13 cellular contexts compared by ENCODE assay signal in genomic region chr16:66266436-66267286, GRCh38.
A peak's percentile ranks its signal among the peaks of the same experiment; 100 is the strongest.
DNase-seq lines count a peak whose midpoint lies in the region; ATAC-seq and TF ChIP-seq lines count a peak whose summit lies in the region.
"Had no signal": no experiment of that assay in that cellular context is flagged by ENCODE, and none has a peak within 500 bp of the region (broad histone marks: within the 10 kb centered on the region; RNA-seq: fewer than 3 reads in every experiment).

No MANE protein-coding gene starts in this region.

- H3K4me3 ChIP-seq in SJCRH30: peak overlapping the region; percentile 21
- no peak overlapping the region for H3K4me3 ChIP-seq in gastroesophageal sphincter
- H3K4me3 ChIP-seq in CD4-positive, alpha-beta memory T cell (ENCODE audit: low read length in 2 of 2): no peak overlapping the region

- WGBS in gastroesophageal sphincter (ENCODE audit: low coverage in 1 of 2), 2 donors: 12 to 13% methylated on average over 2 to 7 of the region's 24 CpGs

- no peak for TF ChIP-seq EP300 in gastroesophageal sphincter (IDR thresholded peaks at IDR 0.05)

- H3K4me1 Mint-ChIP-seq in osteocyte (ENCODE audit: unreplicated experiment): peaks cover 78% of the 10 kb centered on the region
- peaks cover 4 to 14% (median 7%) of the 10 kb centered on the region in 4 donors for H3K4me1 Mint-ChIP-seq in CD4-positive, alpha-beta memory T cell
- H3K4me1 Mint-ChIP-seq in activated naive CD4-positive, alpha-beta T cell treated with anti-CD3 and anti-CD28 coated beads, Interleukin-2, amount 10 ng/mL, durations not matched to agents 7 days and 5 days: no peaks in the 10 kb centered on the region
- H3K4me1 Mint-ChIP-seq: activated T-helper 17 cell treated with anti-CD3 and anti-CD28 coated beads, Interleukin-2, amount 50 U/mL, for 72 hours had no signal

- H3K36me3 ChIP-seq in SJCRH30: no peaks in the 10 kb centered on the region
- H3K36me3 ChIP-seq in gastroesophageal sphincter: no peaks in the 10 kb centered on the region
- H3K36me3 ChIP-seq in CD4-positive, alpha-beta memory T cell (ENCODE audit: insufficient read depth, low read length): no peaks in the 10 kb centered on the region

- H3K27me3 Mint-ChIP-seq in osteocyte (ENCODE audit: unreplicated experiment): no peaks in the 10 kb centered on the region
- peaks cover 33 to 34% of the 10 kb centered on the region in 2 donors for H3K27me3 Mint-ChIP-seq in CD4-positive, alpha-beta memory T cell
- peaks cover 59% of the 10 kb centered on the region for H3K27me3 Mint-ChIP-seq in activated naive CD4-positive, alpha-beta T cell treated with anti-CD3 and anti-CD28 coated beads, Interleukin-2, amount 10 ng/mL, durations not matched to agents 7 days and 5 days

- H3K36me3 Mint-ChIP-seq in osteocyte (ENCODE audit: unreplicated experiment): no peaks in the 10 kb centered on the region
- H3K36me3 Mint-ChIP-seq in CD4-positive, alpha-beta memory T cell: no peaks in the 10 kb centered on the region
- no peaks in the 10 kb centered on the region for H3K36me3 Mint-ChIP-seq in activated naive CD4-positive, alpha-beta T cell treated with anti-CD3 and anti-CD28 coated beads, Interleukin-2, amount 10 ng/mL, durations not matched to agents 7 days and 5 days

- H3K9me3 Mint-ChIP-seq in osteocyte (ENCODE audit: unreplicated experiment): no peaks in the 10 kb centered on the region
- no peaks in the 10 kb centered on the region for H3K9me3 Mint-ChIP-seq in CD4-positive, alpha-beta memory T cell
- no peaks in the 10 kb centered on the region for H3K9me3 Mint-ChIP-seq in activated naive CD4-positive, alpha-beta T cell treated with anti-CD3 and anti-CD28 coated beads, Interleukin-2, amount 10 ng/mL, durations not matched to agents 7 days and 5 days
- H3K9me3 Mint-ChIP-seq: activated T-helper 17 cell treated with anti-CD3 and anti-CD28 coated beads, Interleukin-2, amount 50 U/mL, for 72 hours; T-helper 2 cell treated with Interferon-gamma antibody and Interleukin-4, amounts not matched to agents 5 μg/mL and 100 μg/mL, for 36 hours had no signal

- H3K27ac Mint-ChIP-seq in osteocyte (ENCODE audit: unreplicated experiment): peak overlapping the region; percentile 85
- H3K27ac Mint-ChIP-seq in CD4-positive, alpha-beta memory T cell: no peak overlapping the region
- H3K27ac Mint-ChIP-seq in activated naive CD4-positive, alpha-beta T cell treated with anti-CD3 and anti-CD28 coated beads, Interleukin-2, amount 10 ng/mL, durations not matched to agents 7 days and 5 days: no peak overlapping the region
- H3K27ac Mint-ChIP-seq: activated T-helper 17 cell treated with anti-CD3 and anti-CD28 coated beads, Interleukin-2, amount 50 U/mL, for 72 hours; T-helper 2 cell treated with Interferon-gamma antibody and Interleukin-4, amounts not matched to agents 5 μg/mL and 100 μg/mL, for 36 hours had no signal

- in situ Hi-C loops in GM13977 (cut with MboI; ENCODE audit: low pct_unique_long_range_greater_than_20kb, low sequenced_read_pairs, unreplicated experiment): no loop called here

- POLR2A ChIA-PET in CD4-positive, alpha-beta memory T cell (lab: Charles Lee; ENCODE audit: partially characterized antibody): no interaction called here

- peak overlapping the region; percentile 24 for H3K4me3 Mint-ChIP-seq in osteocyte (ENCODE audit: unreplicated experiment)
- peak overlapping the region in 1 of 8 donors; percentile 0 for H3K4me3 Mint-ChIP-seq in CD4-positive, alpha-beta memory T cell
- H3K4me3 Mint-ChIP-seq in activated naive CD4-positive, alpha-beta T cell treated with anti-CD3 and anti-CD28 coated beads, Interleukin-2, amount 10 ng/mL, durations not matched to agents 7 days and 5 days: no peak overlapping the region
- H3K4me3 Mint-ChIP-seq: activated T-helper 17 cell treated with anti-CD3 and anti-CD28 coated beads, Interleukin-2, amount 50 U/mL, for 72 hours; T-helper 2 cell treated with Interferon-gamma antibody and Interleukin-4, amounts not matched to agents 5 μg/mL and 100 μg/mL, for 36 hours had no signal

- H3K4me1 ChIP-seq in SJCRH30: peaks cover 82% of the 10 kb centered on the region
- H3K4me1 ChIP-seq in gastroesophageal sphincter: peaks cover 0 to 68% (median 25%) of the 10 kb centered on the region in 3 donors
- H3K4me1 ChIP-seq in CD4-positive, alpha-beta memory T cell (ENCODE audit: insufficient read depth, low read length): peaks cover 3% of the 10 kb centered on the region

- H3K27ac ChIP-seq in SJCRH30 (peak overlapping the region; percentile 56), gastroesophageal sphincter (peak overlapping the region in 3 of 4 donors; percentile 55 to 72 (median 63))
- no peak overlapping the region for H3K27ac ChIP-seq in CD4-positive, alpha-beta memory T cell (ENCODE audit: low read depth, low read length)
- H3K27ac ChIP-seq: C4-2B, epithelial cell of prostate had no signal

- TF ChIP-seq CTCF in gastroesophageal sphincter (IDR thresholded peaks at IDR 0.05) (peak in 1 of 4 experiments; percentile 18), osteocyte (IDR thresholded peaks at IDR 0.05) (peak; percentile 28), GM13977 (IDR thresholded peaks at IDR 0.05; ENCODE audit: extremely low read depth, insufficient read depth, missing control alignments) (no peak)

- intact Hi-C loops in CD4-positive, alpha-beta memory T cell (cut with micrococcal nuclease): no loop called here

- H3K9me3 ChIP-seq in SJCRH30 (replicated peaks) (no peaks in the 10 kb centered on the region), gastroesophageal sphincter (no peaks in the 10 kb centered on the region)
- no peaks in the 10 kb centered on the region for H3K9me3 ChIP-seq in CD4-positive, alpha-beta memory T cell (ENCODE audit: control insufficient read depth in 1 of 2, low read length in 2 of 2)

- H3K27me3 ChIP-seq in SJCRH30 (no peaks in the 10 kb centered on the region), gastroesophageal sphincter (no peaks in the 10 kb centered on the region)
- H3K27me3 ChIP-seq in CD4-positive, alpha-beta memory T cell (ENCODE audit: insufficient read depth, low read length): no peaks in the 10 kb centered on the region

- peak; percentile 92 for DNase-seq in AG08395 (ENCODE audit: low spot score)
- DNase-seq in SJCRH30: peak; percentile 80 to 84
- peak; percentile 91 for DNase-seq in osteocyte (ENCODE audit: extremely low spot score, unreplicated experiment)
- DNase-seq in CD4-positive, alpha-beta memory T cell: no peak
- DNase-seq in middle frontal gyrus (ENCODE audit: extremely low spot score, low spot score): no peak
- no peak for DNase-seq in activated naive CD4-positive, alpha-beta T cell treated with anti-CD3 and anti-CD28 coated beads, Interleukin-2, amount 10 ng/mL, durations not matched to agents 7 days and 5 days
- DNase-seq in GM13977 (ENCODE audit: low spot score): no peak
- DNase-seq: NCI-H446 had no signal

- no peak for TF ChIP-seq POLR2A in gastroesophageal sphincter (IDR thresholded peaks at IDR 0.05)

- CTCF ChIA-PET in CD4-positive, alpha-beta memory T cell (lab: Charles Lee; ENCODE audit: partially characterized antibody): interaction anchor here (1.2 kb wide), 1 partner anchor 11 kb away, joined by 4 read pairs; no protein-coding TSS in a partner anchor
- CTCF ChIA-PET in activated naive CD4-positive, alpha-beta T cell treated with anti-CD3 and anti-CD28 coated beads, Interleukin-2, amount 10 ng/mL, durations not matched to agents 7 days and 5 days (lab: Charles Lee): no interaction called here

- ATAC-seq in gastroesophageal sphincter: peak; percentile 79
- ATAC-seq: activated T-helper 17 cell treated with anti-CD3 and anti-CD28 coated beads, Interleukin-2, amount 50 U/mL, for 72 hours had no signal

Comparison
In these comparisons a context has a peak if more than half of its experiments do, and no peak if none do; other contexts are left out.
1. DNase-seq: peak in AG08395 (single experiment), SJCRH30 (2 of 2) and osteocyte (single experiment); none in CD4-positive, alpha-beta memory T cell (0 of 5), middle frontal gyrus (single experiment), activated naive CD4-positive, alpha-beta T cell treated with anti-CD3 and anti-CD28 coated beads, Interleukin-2, amount 10 ng/mL, durations not matched to agents 7 days and 5 days (single experiment) and GM13977 (single experiment).